8 cellular contexts compared by ENCODE assay signal in genomic region chr7:151631968-151632749, GRCh38.
A peak's percentile ranks its signal among the peaks of the same experiment; 100 is the strongest.
DNase-seq lines count a peak whose midpoint lies in the region; ATAC-seq and TF ChIP-seq lines count a peak whose summit lies in the region.

No MANE protein-coding gene starts in this region.

- peak overlapping the region; percentile 46 for H3K27ac ChIP-seq in ACC112 (ENCODE audit: low read depth, low read length)

- H3K79me2 ChIP-seq in ACC112 (ENCODE audit: control insufficient read depth, insufficient read depth, low read length, unreplicated experiment) = peaks cover 36% of the 10 kb centered on the region

- no peaks in the 10 kb centered on the region for H3K36me3 ChIP-seq in ACC112 (ENCODE audit: insufficient read depth, low read length)
- H3K36me3 ChIP-seq in kidney epithelial cell (ENCODE audit: control insufficient read depth, insufficient read depth, low read length) = no peaks in the 10 kb centered on the region

- DNase-seq in NCI-H2107 (lab: John Stamatoyannopoulos, UW) (peak; percentile 90), kidney epithelial cell (ENCODE audit: low read depth) (no peak)
- peak; percentile 72 for DNase-seq in activated CD4-positive, CD25-positive, alpha-beta regulatory T cell treated with anti-CD3 and anti-CD28 coated beads, Interleukin-2, amount 50 U/mL, for 16 hours (ENCODE audit: low read depth, low spot score)
- peak; percentile 88 for DNase-seq in central memory CD4-positive, alpha-beta T cell
- DNase-seq in stimulated activated CD4-positive, alpha-beta T cell treated with anti-CD3 and anti-CD28 coated beads, Interleukin-1b, Interleukin-23, amount 100 ng/mL, for 1 hour (ENCODE audit: low read depth in 2 of 2) = peak; percentile 77 to 82

- H3K4me3 ChIP-seq in ACC112 (ENCODE audit: low read depth, low read length) (peak overlapping the region; percentile 95), kidney epithelial cell (ENCODE audit: low read depth, low read length) (peak overlapping the region; percentile 43)

- peak overlapping the region; percentile 94 for H2AFZ ChIP-seq in ACC112 (ENCODE audit: low read length, unreplicated experiment)

- H3K27me3 ChIP-seq in ACC112 (ENCODE audit: insufficient read depth, low read length) (no peaks in the 10 kb centered on the region), kidney epithelial cell (ENCODE audit: control insufficient read depth, insufficient read depth, low read length) (no peaks in the 10 kb centered on the region)

- H3K4me1 ChIP-seq in ACC112 (ENCODE audit: control insufficient read depth, insufficient read depth, low read length, unreplicated experiment) = peaks cover 20% of the 10 kb centered on the region

- ATAC-seq in GM18511 (IDR thresholded peaks at IDR 0.05; ENCODE audit: unreplicated experiment) = peak; percentile 72
- peak; percentile 65 for ATAC-seq in HG02973 (IDR thresholded peaks at IDR 0.05; ENCODE audit: unreplicated experiment)

- no peak for TF ChIP-seq CTCF in kidney epithelial cell (IDR thresholded peaks at IDR 0.05; ENCODE audit: insufficient read depth, low read length, poor library complexity, severe bottlenecking)
